In the genomic region with DNA sequence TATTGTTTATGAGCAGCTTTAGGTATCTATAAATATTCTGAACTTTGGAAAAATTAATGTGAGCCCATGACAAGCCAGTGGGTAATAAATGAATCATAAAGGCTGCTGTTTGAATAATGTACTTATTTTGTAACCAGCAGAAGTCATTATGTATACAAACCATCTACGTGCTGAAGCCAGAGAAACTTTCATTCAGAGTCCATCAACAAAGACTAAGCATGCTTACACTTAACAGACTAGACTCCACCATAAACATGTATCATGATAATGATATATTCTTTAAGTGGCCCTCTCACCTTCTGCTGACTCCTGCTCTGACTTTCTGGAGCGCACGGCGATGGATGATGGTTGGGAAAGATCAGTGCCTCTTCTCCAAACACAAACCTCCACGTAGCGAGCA, we compare ENCODE assay signal across 24 cellular contexts.
"Had no signal": no experiment of that assay in that cellular context is flagged by ENCODE, and none has a peak within 500 bp of the region (broad histone marks: within the 10 kb centered on the region; RNA-seq: fewer than 3 reads in every experiment).

No MANE protein-coding gene starts in this region.

- H3K36me3 Mint-ChIP-seq: type B pancreatic cell had no signal

- H3K9me3 ChIP-seq: right atrium auricular region, thyroid gland had no signal

- H3K4me1 ChIP-seq: esophagus muscularis mucosa, gastroesophageal sphincter, left lung, lower lobe of right lung, right atrium auricular region, sigmoid colon, thyroid gland had no signal

- H3K27me3 Mint-ChIP-seq: memory B cell, type B pancreatic cell had no signal

- H3K27ac Mint-ChIP-seq: immature natural killer cell, memory B cell, mesothelial cell of epicardium, natural killer cell, type B pancreatic cell had no signal

- DNase-seq: cortex of kidney; dorsolateral prefrontal cortex; effector memory CD4-positive, alpha-beta T cell; glutamatergic neuron; immature natural killer cell; left lung; lower lobe of right lung; natural killer cell; sigmoid colon; small intestine; stimulated activated CD4-positive, alpha-beta T cell treated with anti-CD3 and anti-CD28 coated beads, Interleukin-2, amount 100 ng/mL, for 48 hours; stimulated activated naive CD4-positive, alpha-beta T cell treated with Interleukin-2 at 50 U/mL for 16 hours; thyroid gland had no signal

- FAIRE-seq: endometrium, keratinocyte, small intestine, urothelium cell line had no signal

- H3K36me3 ChIP-seq: gastroesophageal sphincter, left lung, lower lobe of right lung, right atrium auricular region, sigmoid colon, thyroid gland had no signal

- H3K27ac ChIP-seq: dorsolateral prefrontal cortex, epithelial cell of prostate, esophagus muscularis mucosa, gastroesophageal sphincter, left lung, lower lobe of right lung, right atrium auricular region, sigmoid colon, thyroid gland had no signal

- H3K4me3 ChIP-seq: dorsolateral prefrontal cortex, esophagus muscularis mucosa, gastroesophageal sphincter, left lung, lower lobe of right lung, right atrium auricular region, sigmoid colon, thyroid gland had no signal

- H3K4me3 Mint-ChIP-seq: immature natural killer cell, memory B cell, mesothelial cell of epicardium, natural killer cell, neural crest cell, type B pancreatic cell had no signal

- H3K27me3 ChIP-seq: dorsolateral prefrontal cortex, esophagus muscularis mucosa, gastroesophageal sphincter, left lung, right atrium auricular region, sigmoid colon, thyroid gland had no signal

- H3K4me1 Mint-ChIP-seq: immature natural killer cell, memory B cell, mesothelial cell of epicardium, natural killer cell had no signal
